In genomic region chr1:96152957-96153356, GRCh38 we compare ENCODE assay signal across 4 cellular contexts.
DNase-seq lines count a peak whose midpoint lies in the region; ATAC-seq, FAIRE-seq and TF ChIP-seq lines count a peak whose summit lies in the region.
"Not testable (repeated sequence)": the region's sequence is repeated elsewhere in the genome, so short reads cannot be mapped to it uniquely, and the experiment has no call there.

No MANE protein-coding gene starts in this region.

- H3K9me3 ChIP-seq in A549; IMR-90 (ENCODE audit: control insufficient read depth, insufficient read depth, low read length); K562 (replicated peaks; ENCODE audit: control insufficient read depth, insufficient read depth, low read depth, low read length): not testable (repeated sequence)
- peaks cover 41% of the 10 kb centered on the region for H3K9me3 ChIP-seq in HepG2 (ENCODE audit: low read length)

- not testable (repeated sequence) for H3K79me2 ChIP-seq in K562 (ENCODE audit: control insufficient read depth, insufficient read depth, low read length); HepG2 (ENCODE audit: insufficient read depth, low read length)

- H3K4ac ChIP-seq in IMR-90 (ENCODE audit: low read depth, low read length), result not testable (repeated sequence)

- H3K4me2 ChIP-seq in A549; IMR-90 (ENCODE audit: low read depth, low read length); K562 (ENCODE audit: insufficient read depth, low read length); HepG2 (ENCODE audit: low read depth, low read length): not testable (repeated sequence)

- H4K91ac ChIP-seq in IMR-90 (ENCODE audit: insufficient read depth, low read depth, low read length), result not testable (repeated sequence)

- dilution Hi-C loops in IMR-90 (cut with HindIII; ENCODE audit: low sequenced_read_pairs, unreplicated experiment), result not testable (repeated sequence)

- 0% methylated on average over 3 of the region's 3 CpGs for WGBS in A549 (ENCODE audit: missing lambda C conversion rate)
- WGBS in IMR-90 (ENCODE audit: extremely low coverage in 2 of 2, insufficient read length in 1 of 2), 2 experiments, result 43% methylated on average over 1 of the region's 3 CpGs; no CpG with 5 or more reads in 1 of the 2 experiments
- WGBS in K562 (ENCODE audit: insufficient coverage, low coverage, missing lambda C conversion rate), result 5% methylated on average over 3 of the region's 3 CpGs
- WGBS in HepG2 (ENCODE audit: low lambda C conversion rate), result 15% methylated on average over 3 of the region's 3 CpGs

- H3K14ac ChIP-seq in IMR-90 (replicated peaks; ENCODE audit: low read depth, low read length), result not testable (repeated sequence)

- H3K9me1 ChIP-seq in IMR-90 (ENCODE audit: insufficient read depth, low read length); K562 (ENCODE audit: control insufficient read depth, insufficient read depth, low read length): not testable (repeated sequence)

- not testable (repeated sequence) for H4K8ac ChIP-seq in IMR-90 (ENCODE audit: low read depth in 2 of 2, low read length in 2 of 2)

- not testable (repeated sequence) for H3K18ac ChIP-seq in IMR-90 (ENCODE audit: low read depth, low read length)

- not testable (repeated sequence) for H2AK9ac ChIP-seq in IMR-90 (replicated peaks; ENCODE audit: low read depth, low read length, poor library complexity)

- not testable (repeated sequence) for H3K4me3 ChIP-seq in A549; IMR-90 (ENCODE audit: insufficient read depth, low read depth, low read length); K562; HepG2 (replicated peaks in 1 of 3; ENCODE audit: insufficient read depth in 1 of 3, low read depth in 2 of 3, low read length in 3 of 3)

- not testable (repeated sequence) for H2BK120ac ChIP-seq in IMR-90 (ENCODE audit: low read depth, low read length)

- H3K27me3 ChIP-seq in IMR-90 (ENCODE audit: control insufficient read depth, insufficient read depth, low read length); K562 (ENCODE audit: control insufficient read depth in 2 of 2, insufficient read depth in 2 of 2, low read length in 2 of 2); HepG2 (ENCODE audit: control insufficient read depth in 1 of 2, insufficient read depth in 2 of 2, low read length in 2 of 2): not testable (repeated sequence)

- H3K56ac ChIP-seq in IMR-90 (ENCODE audit: extremely low read depth, insufficient read depth, low read length), result not testable (repeated sequence)

- CTCF ChIA-PET in A549 (lab: Yijun Ruan, JAX); IMR-90 (lab: Yijun Ruan, JAX); K562 (lab: Yijun Ruan, JAX; ENCODE audit: low intra/inter-chr PET ratio); HepG2 (lab: Yijun Ruan, JAX; ENCODE audit: low intra/inter-chr PET ratio, low total read pairs): not testable (repeated sequence)

- not testable (repeated sequence) for FAIRE-seq in A549 (lab: Jason Lieb, UNC); K562 (lab: Jason Lieb, UNC); HepG2 (lab: Jason Lieb, UNC)

- H2BK5ac ChIP-seq in IMR-90 (ENCODE audit: low read depth, low read length, poor library complexity, severe bottlenecking), result not testable (repeated sequence)

- not testable (repeated sequence) for H4K20me1 ChIP-seq in IMR-90 (ENCODE audit: insufficient read depth, low read length); K562 (replicated peaks; ENCODE audit: control insufficient read depth, insufficient read depth, low read length); HepG2 (ENCODE audit: insufficient read depth, low read length)

- not testable (repeated sequence) for H2BK20ac ChIP-seq in IMR-90 (ENCODE audit: low read depth, low read length)

- not testable (repeated sequence) for TF ChIP-seq CTCF in A549 (IDR thresholded peaks at IDR 0.05); IMR-90 (conservative IDR thresholded peaks at IDR 0.05; ENCODE audit: low read depth, low read length); K562 (IDR thresholded peaks at IDR 0.05 in 2 of 3, conservative IDR thresholded peaks at IDR 0.05 in 1 of 3; ENCODE audit: insufficient read depth in 2 of 3, low read depth in 1 of 3, low read length in 3 of 3); HepG2 (CRISPR knock-in tag; IDR thresholded peaks at IDR 0.05)

- H2AFZ ChIP-seq in IMR-90 (replicated peaks; ENCODE audit: low read length, poor library complexity); K562 (ENCODE audit: low read depth, low read length); HepG2 (ENCODE audit: low read length): not testable (repeated sequence)

- H3K79me1 ChIP-seq in IMR-90 (ENCODE audit: low read depth in 1 of 2, low read length in 2 of 2), result not testable (repeated sequence)

- H3K9ac ChIP-seq in IMR-90 (ENCODE audit: low read depth, low read length); K562 (ENCODE audit: insufficient read depth in 1 of 2, low read depth in 2 of 2, low read length in 2 of 2); HepG2 (ENCODE audit: insufficient read depth, low read depth, low read length): not testable (repeated sequence)

- in situ Hi-C loops in IMR-90 (cut with MboI; ENCODE audit: low sequenced_read_pairs); K562 (cut with MboI); HepG2 (cut with HindIII; ENCODE audit: extremely low pct_ligation_motif_present, low pct_unique_long_range_greater_than_20kb): not testable (repeated sequence)

- TF ChIP-seq EP300 in A549 (IDR thresholded peaks at IDR 0.05); K562 (IDR thresholded peaks at IDR 0.05; ENCODE audit: low read length); HepG2 (IDR thresholded peaks at IDR 0.05; ENCODE audit: low read depth in 2 of 2, low read length in 2 of 2); HepG2 (CRISPR knock-in tag; IDR thresholded peaks at IDR 0.05; ENCODE audit: borderline replicate concordance): not testable (repeated sequence)

- H3K36me3 ChIP-seq in IMR-90 (ENCODE audit: control insufficient read depth, insufficient read depth, low read length); K562 (ENCODE audit: control insufficient read depth, insufficient read depth, low read length); HepG2 (replicated peaks in 1 of 2; ENCODE audit: control insufficient read depth in 1 of 2, insufficient read depth in 2 of 2, low read length in 2 of 2): not testable (repeated sequence)

- DNase-seq in A549 (ENCODE audit: low read depth in 1 of 2, low spot score in 1 of 2); IMR-90; K562 (ENCODE audit: extremely low read depth in 1 of 4, low spot score in 3 of 4); HepG2 (ENCODE audit: low spot score): not testable (repeated sequence)

- TF ChIP-seq RAD21 in A549 (conservative IDR thresholded peaks at IDR 0.05 in 1 of 2, IDR thresholded peaks at IDR 0.05 in 1 of 2); IMR-90 (IDR thresholded peaks at IDR 0.05; ENCODE audit: low read length); K562 (CRISPR knock-in tag; conservative IDR thresholded peaks at IDR 0.05 in 1 of 2, IDR thresholded peaks at IDR 0.05 in 1 of 2); HepG2 (CRISPR knock-in tag; IDR thresholded peaks at IDR 0.05): not testable (repeated sequence)

- not testable (repeated sequence) for H3K23ac ChIP-seq in IMR-90 (ENCODE audit: low read depth, low read length)

- not testable (repeated sequence) for TF ChIP-seq POLR2A in A549 (IDR thresholded peaks at IDR 0.05; ENCODE audit: low read length); IMR-90 (IDR thresholded peaks at IDR 0.05; ENCODE audit: low read depth, low read length); K562 (conservative IDR thresholded peaks at IDR 0.05); HepG2 (IDR thresholded peaks at IDR 0.05; ENCODE audit: insufficient read depth in 1 of 2, low read depth in 2 of 2, low read length in 2 of 2)

- H2AK5ac ChIP-seq in IMR-90 (ENCODE audit: low read depth, low read length), result not testable (repeated sequence)

- POLR2A ChIA-PET in A549 (lab: Yijun Ruan, JAX); IMR-90 (lab: Charles Lee; ENCODE audit: unreplicated experiment); K562 (lab: Yijun Ruan, JAX); HepG2 (lab: Yijun Ruan, JAX): not testable (repeated sequence)

- H4K5ac ChIP-seq in IMR-90 (ENCODE audit: low read depth, low read length), result not testable (repeated sequence)

- intact Hi-C loops in IMR-90 (cut with micrococcal nuclease); K562 (cut with micrococcal nuclease); HepG2 (cut with micrococcal nuclease; ENCODE audit: unreplicated experiment): not testable (repeated sequence)

- not testable (repeated sequence) for BruUV-seq in IMR-90 (replicated peaks; lab: Mats Ljungman, UMichigan); K562 (replicated peaks; lab: Mats Ljungman, UMichigan); HepG2 (replicated peaks; lab: Mats Ljungman, UMichigan)

- not testable (repeated sequence) for ATAC-seq in A549; IMR-90 (ENCODE audit: low read depth); K562; HepG2

- not testable (repeated sequence) for H2BK15ac ChIP-seq in IMR-90 (ENCODE audit: low read depth, low read length)

- not testable (repeated sequence) for H3K27ac ChIP-seq in A549; IMR-90 (ENCODE audit: insufficient read depth, low read length); K562 (ENCODE audit: extremely low read depth, low read depth, low read length); HepG2 (ENCODE audit: extremely low read length, insufficient read depth, low read length)

- not testable (repeated sequence) for H3K4me1 ChIP-seq in A549; IMR-90 (ENCODE audit: control insufficient read depth, insufficient read depth, low read length); K562 (replicated peaks in 1 of 2; ENCODE audit: control insufficient read depth in 2 of 2, insufficient read depth in 2 of 2, low read length in 2 of 2); HepG2 (ENCODE audit: insufficient read depth, low read length)
